In genomic region chr3:64215084-64215483, GRCh38 we compare ENCODE assay signal across 14 cellular contexts. TPM values are rescaled to one million over a fixed set of nuclear protein-coding genes. Genes with fewer than 3 reads are reported as not detected.
DNase-seq lines count a peak whose midpoint lies in the region; ATAC-seq and TF ChIP-seq lines count a peak whose summit lies in the region.
"Had no signal": no experiment of that assay in that cellular context is flagged by ENCODE, and none has a peak within 500 bp of the region (broad histone marks: within the 10 kb centered on the region; RNA-seq: fewer than 3 reads in every experiment).

No MANE protein-coding gene starts in this region.

- 55 to 57% methylated on average over 2 of the region's 2 CpGs for WGBS in upper lobe of left lung, 2 donors
- WGBS in right lobe of liver (ENCODE audit: insufficient coverage, low coverage, low lambda C conversion rate, missing lambda C conversion rate) = 50% methylated on average over 2 of the region's 2 CpGs

- intact Hi-C loops in ascending aorta (cut with DNase I) = no loop called here
- intact Hi-C loops in activated CD8-positive, alpha-beta T cell treated with anti-CD3 and anti-CD28 coated beads for 36 hours (cut with micrococcal nuclease) = no loop called here
- intact Hi-C loops in right lobe of liver (cut with DNase I) = no loop called here

- H3K36me3 Mint-ChIP-seq in osteocyte (ENCODE audit: unreplicated experiment) = peaks cover 2% of the 10 kb centered on the region
- H3K36me3 Mint-ChIP-seq in activated CD8-positive, alpha-beta T cell treated with anti-CD3 and anti-CD28 coated beads for 36 hours (ENCODE audit: low read depth) = no peaks in the 10 kb centered on the region
- H3K36me3 Mint-ChIP-seq: CD4-positive, alpha-beta memory T cell had no signal

- H3K27me3 ChIP-seq in ascending aorta (no peaks in the 10 kb centered on the region), upper lobe of left lung (no peaks in the 10 kb centered on the region), right lobe of liver (no peaks in the 10 kb centered on the region)

- H3K4me1 ChIP-seq in ascending aorta (peaks cover 0 to 55% of the 10 kb centered on the region in 2 donors), upper lobe of left lung (peaks cover 36 to 73% (median 45%) of the 10 kb centered on the region in 4 donors), right lobe of liver (no peaks in the 10 kb centered on the region)

- H3K27ac Mint-ChIP-seq in osteocyte (ENCODE audit: unreplicated experiment) = peak overlapping the region; percentile 84
- H3K27ac Mint-ChIP-seq in activated CD8-positive, alpha-beta T cell treated with anti-CD3 and anti-CD28 coated beads for 36 hours = no peak overlapping the region
- H3K27ac Mint-ChIP-seq: CD4-positive, alpha-beta memory T cell had no signal

- CTCF ChIA-PET in activated CD8-positive, alpha-beta T cell treated with anti-CD3 and anti-CD28 coated beads for 36 hours (lab: Charles Lee) = no interaction called here

- H3K27ac ChIP-seq in ascending aorta (peak overlapping the region; percentile 74 to 87), upper lobe of left lung (peak overlapping the region; percentile 68 to 83 (median 76)), right lobe of liver (no peak overlapping the region)

- H3K9me3 Mint-ChIP-seq in osteocyte (ENCODE audit: unreplicated experiment) = no peaks in the 10 kb centered on the region
- H3K9me3 Mint-ChIP-seq in activated CD8-positive, alpha-beta T cell treated with anti-CD3 and anti-CD28 coated beads for 36 hours = no peaks in the 10 kb centered on the region
- H3K9me3 Mint-ChIP-seq: CD4-positive, alpha-beta memory T cell had no signal

- no peak for TF ChIP-seq EP300 in upper lobe of left lung (IDR thresholded peaks at IDR 0.05)

- TF ChIP-seq POLR2A in upper lobe of left lung (IDR thresholded peaks at IDR 0.05) = no peak
- no peak for TF ChIP-seq POLR2A in right lobe of liver (IDR thresholded peaks at IDR 0.05)

- TF ChIP-seq CTCF in ascending aorta (IDR thresholded peaks at IDR 0.05) = no peak
- TF ChIP-seq CTCF in fibroblast of the aortic adventitia (IDR thresholded peaks at IDR 0.05; ENCODE audit: insufficient read depth, low read length) = no peak
- no peak for TF ChIP-seq CTCF in osteocyte (IDR thresholded peaks at IDR 0.05)
- no peak for TF ChIP-seq CTCF in upper lobe of left lung (IDR thresholded peaks at IDR 0.05)
- no peak for TF ChIP-seq CTCF in activated CD8-positive, alpha-beta T cell treated with anti-CD3 and anti-CD28 coated beads for 36 hours (IDR thresholded peaks at IDR 0.05)
- no peak for TF ChIP-seq CTCF in right lobe of liver (IDR thresholded peaks at IDR 0.05)

- peaks cover 53% of the 10 kb centered on the region for H3K4me1 Mint-ChIP-seq in osteocyte (ENCODE audit: unreplicated experiment)
- H3K4me1 Mint-ChIP-seq in activated CD8-positive, alpha-beta T cell treated with anti-CD3 and anti-CD28 coated beads for 36 hours (ENCODE audit: low read depth) = no peaks in the 10 kb centered on the region
- H3K4me1 Mint-ChIP-seq: CD4-positive, alpha-beta memory T cell had no signal

- ATAC-seq in upper lobe of left lung (ENCODE audit: low FRiP score in 2 of 2) (no peak), right lobe of liver (no peak)
- ATAC-seq in activated CD8-positive, alpha-beta T cell treated with anti-CD3 and anti-CD28 coated beads for 36 hours = no peak

- no peaks in the 10 kb centered on the region for H3K27me3 Mint-ChIP-seq in osteocyte (ENCODE audit: unreplicated experiment)
- H3K27me3 Mint-ChIP-seq in activated CD8-positive, alpha-beta T cell treated with anti-CD3 and anti-CD28 coated beads for 36 hours = peaks cover 4% of the 10 kb centered on the region

- H3K9me3 ChIP-seq in ascending aorta = no peaks in the 10 kb centered on the region
- no peaks in the 10 kb centered on the region for H3K9me3 ChIP-seq in upper lobe of left lung
- H3K9me3 ChIP-seq in right lobe of liver = no peaks in the 10 kb centered on the region

- H3K4me3 ChIP-seq in ascending aorta (peak overlapping the region in 1 of 2 donors; percentile 59), fibroblast of the aortic adventitia (ENCODE audit: low read depth, low read length) (peak overlapping the region; percentile 60), upper lobe of left lung (peak overlapping the region in 1 of 4 donors; percentile 29), right lobe of liver (no peak overlapping the region)

- H3K36me3 ChIP-seq in ascending aorta (no peaks in the 10 kb centered on the region), upper lobe of left lung (no peaks in the 10 kb centered on the region), right lobe of liver (peaks cover 0 to 4% (median 0%) of the 10 kb centered on the region in 4 donors)

- DNase-seq in ascending aorta (ENCODE audit: low spot score in 2 of 2) = no peak
- no peak for DNase-seq in fibroblast of the aortic adventitia (ENCODE audit: low read depth)
- no peak for DNase-seq in osteocyte (ENCODE audit: extremely low spot score, unreplicated experiment)
- DNase-seq in upper lobe of left lung = no peak
- DNase-seq in activated CD8-positive, alpha-beta T cell treated with anti-CD3 and anti-CD28 coated beads for 36 hours = no peak
- no peak for DNase-seq in right lobe of liver
- no peak for DNase-seq in germinal center (ENCODE audit: low spot score)
- DNase-seq: activated gamma-delta T cell; CD4-positive, alpha-beta memory T cell; GF-D8; GOT3; NCI-H1092 treated with DMSO at 0.1 percent for 48 hours; NCI-H345; stimulated activated CD4-positive, alpha-beta T cell treated with anti-CD3 and anti-CD28 coated beads, Interleukin-12 subunit alpha, Interleukin-12 subunit beta, amount 100 ng/mL, for 4 hours had no signal

- POLR2A ChIA-PET in activated CD8-positive, alpha-beta T cell treated with anti-CD3 and anti-CD28 coated beads for 36 hours (lab: Charles Lee) = no interaction called here

- no peak overlapping the region for H3K4me3 Mint-ChIP-seq in osteocyte (ENCODE audit: unreplicated experiment)
- no peak overlapping the region for H3K4me3 Mint-ChIP-seq in activated CD8-positive, alpha-beta T cell treated with anti-CD3 and anti-CD28 coated beads for 36 hours
- H3K4me3 Mint-ChIP-seq: CD4-positive, alpha-beta memory T cell had no signal

RNA-seq across cellular contexts. Expression of gene PRICKLE2, which starts 10.2 kb away (rescaled TPM):
- 24.7 TPM for total RNA-seq in ascending aorta
- 22.0 and 45.1 TPM in 2 replicates for total RNA-seq in fibroblast of the aortic adventitia (ENCODE audit: low replicate concordance)
- 24.7 and 25.2 TPM in 2 replicates for total RNA-seq in osteocyte
- 10 to 100 TPM; 28.3 to 68.9 (median 36.3) TPM for total RNA-seq in upper lobe of left lung
- not detected for total RNA-seq in activated CD8-positive, alpha-beta T cell treated with anti-CD3 and anti-CD28 coated beads for 36 hours
- 1 to 10 TPM; 2.4 to 4.4 (median 3.3) TPM for total RNA-seq in right lobe of liver
- total RNA-seq: CD4-positive, alpha-beta memory T cell had no signal

Comparison
In these comparisons a context has a peak if more than half of its experiments do, and no peak if none do; other contexts are left out.
1. H3K27ac ChIP-seq: peak in ascending aorta (2 of 2) and upper lobe of left lung (4 of 4); none in right lobe of liver (0 of 3).